ENCODE assay signal across 1 cellular context in the genomic region with DNA sequence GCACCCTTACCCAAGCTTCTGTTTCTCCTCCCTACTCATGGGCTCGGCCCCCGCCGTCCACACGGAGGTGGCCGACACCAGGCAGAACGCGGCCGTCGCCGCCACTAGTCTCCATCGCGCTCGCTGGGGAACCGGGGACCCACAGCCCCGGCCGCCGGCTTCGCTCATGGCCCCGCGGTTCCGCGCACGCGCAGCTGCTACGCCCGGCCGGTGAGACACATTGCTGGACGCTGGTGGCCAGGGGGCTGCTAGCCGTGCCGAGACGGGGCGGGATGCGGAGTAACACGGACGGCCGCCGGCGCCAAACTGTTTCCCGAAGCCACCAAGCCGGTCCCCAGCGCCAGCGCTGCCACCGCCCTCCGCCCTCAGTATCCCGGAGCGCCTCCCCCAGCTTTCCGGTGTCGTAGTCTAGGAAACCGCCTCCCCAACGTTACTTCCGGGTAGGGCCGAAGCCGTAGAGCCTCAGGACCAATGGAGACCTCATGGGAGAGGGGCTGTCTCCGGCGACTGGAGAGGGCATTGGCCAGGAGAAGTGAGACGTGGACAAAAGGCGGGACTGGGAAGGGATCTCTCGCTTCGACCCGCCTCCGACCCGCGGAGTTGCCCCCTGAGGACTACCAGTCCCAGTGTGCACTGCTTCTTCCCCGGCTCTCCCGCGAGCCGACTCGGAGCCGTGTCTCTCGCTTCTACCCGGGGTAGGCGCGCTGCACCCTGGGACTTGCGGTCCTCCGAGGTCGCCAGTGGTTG.
A peak's percentile ranks its signal among the peaks of the same experiment; 100 is the strongest.
TF ChIP-seq lines count a peak whose summit lies in the region.

A gene with protein sequence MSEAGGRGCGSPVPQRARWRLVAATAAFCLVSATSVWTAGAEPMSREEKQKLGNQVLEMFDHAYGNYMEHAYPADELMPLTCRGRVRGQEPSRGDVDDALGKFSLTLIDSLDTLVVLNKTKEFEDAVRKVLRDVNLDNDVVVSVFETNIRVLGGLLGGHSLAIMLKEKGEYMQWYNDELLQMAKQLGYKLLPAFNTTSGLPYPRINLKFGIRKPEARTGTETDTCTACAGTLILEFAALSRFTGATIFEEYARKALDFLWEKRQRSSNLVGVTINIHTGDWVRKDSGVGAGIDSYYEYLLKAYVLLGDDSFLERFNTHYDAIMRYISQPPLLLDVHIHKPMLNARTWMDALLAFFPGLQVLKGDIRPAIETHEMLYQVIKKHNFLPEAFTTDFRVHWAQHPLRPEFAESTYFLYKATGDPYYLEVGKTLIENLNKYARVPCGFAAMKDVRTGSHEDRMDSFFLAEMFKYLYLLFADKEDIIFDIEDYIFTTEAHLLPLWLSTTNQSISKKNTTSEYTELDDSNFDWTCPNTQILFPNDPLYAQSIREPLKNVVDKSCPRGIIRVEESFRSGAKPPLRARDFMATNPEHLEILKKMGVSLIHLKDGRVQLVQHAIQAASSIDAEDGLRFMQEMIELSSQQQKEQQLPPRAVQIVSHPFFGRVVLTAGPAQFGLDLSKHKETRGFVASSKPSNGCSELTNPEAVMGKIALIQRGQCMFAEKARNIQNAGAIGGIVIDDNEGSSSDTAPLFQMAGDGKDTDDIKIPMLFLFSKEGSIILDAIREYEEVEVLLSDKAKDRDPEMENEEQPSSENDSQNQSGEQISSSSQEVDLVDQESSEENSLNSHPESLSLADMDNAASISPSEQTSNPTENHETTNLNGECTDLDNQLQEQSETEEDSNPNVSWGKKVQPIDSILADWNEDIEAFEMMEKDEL (minus strand): TSS at position 380 of the 747 bp plus-strand sequence. CDS start 212 bp downstream, at position 168.

TF ChIP-seq in HEK293, 187 proteins besides CTCF, POLR2A, EP300 and RAD21 (continued from another document and continues in another):
- 0 out of 2 replicates have a peak, but pooled peaks have one; percentile 9 for TF ChIP-seq BCL6B (tag by site-specific recombination; IDR thresholded peaks at IDR 0.05)
- TF ChIP-seq ZNF639 (tag by site-specific recombination; IDR thresholded peaks at IDR 0.05) = no peak
- no peak for TF ChIP-seq MZF1 (tag by site-specific recombination; IDR thresholded peaks at IDR 0.05; ENCODE audit: borderline replicate concordance)
- TF ChIP-seq ZFP69B (tag by site-specific recombination; IDR thresholded peaks at IDR 0.05) = peak; percentile 85
- peak; percentile 30; the same call in 1 of the 2 replicates for TF ChIP-seq WT1 (tag by site-specific recombination; IDR thresholded peaks at IDR 0.05)
- TF ChIP-seq ZNF629 (tag by site-specific recombination; IDR thresholded peaks at IDR 0.05) = peak; percentile 30; the same call in 1 of the 2 replicates
- TF ChIP-seq, protein P1, sequence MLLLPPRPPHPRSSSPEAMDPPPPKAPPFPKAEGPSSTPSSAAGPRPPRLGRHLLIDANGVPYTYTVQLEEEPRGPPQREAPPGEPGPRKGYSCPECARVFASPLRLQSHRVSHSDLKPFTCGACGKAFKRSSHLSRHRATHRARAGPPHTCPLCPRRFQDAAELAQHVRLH (tag by site-specific recombination; IDR thresholded peaks at IDR 0.05) = peak; percentile 89
- TF ChIP-seq ZNF596 (tag by site-specific recombination; IDR thresholded peaks at IDR 0.05) = no peak
- TF ChIP-seq ZNF707 (tag by site-specific recombination; IDR thresholded peaks at IDR 0.05) = no peak
- peak; percentile 83 for TF ChIP-seq ZBTB11 (tag by site-specific recombination; conservative IDR thresholded peaks at IDR 0.05; ENCODE audit: low read depth)
- peak; percentile 53 for TF ChIP-seq ZBTB6 (tag by site-specific recombination; IDR thresholded peaks at IDR 0.05)
- TF ChIP-seq ZNF600 (tag by site-specific recombination; IDR thresholded peaks at IDR 0.05) = peak; percentile 19
- TF ChIP-seq ZEB2 (tag by site-specific recombination; IDR thresholded peaks at IDR 0.05) = peak; percentile 93
- TF ChIP-seq KLF8 (tag by site-specific recombination; IDR thresholded peaks at IDR 0.05) = peak; percentile 53; the same call in 1 of the 2 replicates
- TF ChIP-seq ZNF501 (tag by site-specific recombination; IDR thresholded peaks at IDR 0.05) = peak; percentile 90
- peak; percentile 100 for TF ChIP-seq SP2 (tag by site-specific recombination; IDR thresholded peaks at IDR 0.05)
- TF ChIP-seq ZNF335 (tag by site-specific recombination; conservative IDR thresholded peaks at IDR 0.05) = peak; percentile 65; the same call in 1 of the 2 replicates
- peak; percentile 74 for TF ChIP-seq KLF1 (tag by site-specific recombination; IDR thresholded peaks at IDR 0.05)
- peak; percentile 98 for TF ChIP-seq ZNF76 (tag by site-specific recombination; IDR thresholded peaks at IDR 0.05; ENCODE audit: borderline replicate concordance, low read depth)
- 0 out of 2 replicates have a peak, but pooled peaks have one; percentile 3 for TF ChIP-seq ZBTB7A (tag by site-specific recombination; IDR thresholded peaks at IDR 0.05; ENCODE audit: low read depth)
- TF ChIP-seq ZNF610 (tag by site-specific recombination; IDR thresholded peaks at IDR 0.05; ENCODE audit: borderline replicate concordance) = 0 out of 2 replicates have a peak, but pooled peaks have one; percentile 9
- TF ChIP-seq ZNF37A (tag by site-specific recombination; IDR thresholded peaks at IDR 0.05) = peak; percentile 99
- TF ChIP-seq, protein P2, sequence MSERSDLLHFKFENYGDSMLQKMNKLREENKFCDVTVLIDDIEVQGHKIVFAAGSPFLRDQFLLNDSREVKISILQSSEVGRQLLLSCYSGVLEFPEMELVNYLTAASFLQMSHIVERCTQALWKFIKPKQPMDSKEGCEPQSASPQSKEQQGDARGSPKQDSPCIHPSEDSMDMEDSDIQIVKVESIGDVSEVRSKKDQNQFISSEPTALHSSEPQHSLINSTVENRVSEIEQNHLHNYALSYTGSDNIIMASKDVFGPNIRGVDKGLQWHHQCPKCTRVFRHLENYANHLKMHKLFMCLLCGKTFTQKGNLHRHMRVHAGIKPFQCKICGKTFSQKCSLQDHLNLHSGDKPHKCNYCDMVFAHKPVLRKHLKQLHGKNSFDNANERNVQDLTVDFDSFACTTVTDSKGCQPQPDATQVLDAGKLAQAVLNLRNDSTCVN (tag by site-specific recombination; optimal IDR thresholded peaks at IDR 0.05) = peak; percentile 90
- TF ChIP-seq YY2 (tag by site-specific recombination; IDR thresholded peaks at IDR 0.05) = 0 out of 2 replicates have a peak, but pooled peaks have one; percentile 49
- no peak for TF ChIP-seq ZNF670 (tag by site-specific recombination; IDR thresholded peaks at IDR 0.05; ENCODE audit: low read depth)
- peak; percentile 15; the same call in 1 of the 2 replicates for TF ChIP-seq ZNF843 (tag by site-specific recombination; IDR thresholded peaks at IDR 0.05)
- TF ChIP-seq EGR2 (tag by site-specific recombination; IDR thresholded peaks at IDR 0.05; ENCODE audit: low read depth) = peak; percentile 69
- peak; percentile 78 for TF ChIP-seq GLIS1 (tag by site-specific recombination; IDR thresholded peaks at IDR 0.05)
- peak; percentile 70 for TF ChIP-seq KLF16 (tag by site-specific recombination; IDR thresholded peaks at IDR 0.05)
- TF ChIP-seq KLF17 (tag by site-specific recombination; IDR thresholded peaks at IDR 0.05) = peak; percentile 40
- TF ChIP-seq YY1 (tag by site-specific recombination; IDR thresholded peaks at IDR 0.05) = 0 out of 2 replicates have a peak, but pooled peaks have one; percentile 3
- no peak for TF ChIP-seq ZNF555 (tag by site-specific recombination; conservative IDR thresholded peaks at IDR 0.05)
- TF ChIP-seq ZNF341 (tag by site-specific recombination; IDR thresholded peaks at IDR 0.05; ENCODE audit: low read depth) = peak; percentile 97
- TF ChIP-seq ZNF133 (tag by site-specific recombination; IDR thresholded peaks at IDR 0.05) = no peak
- 0 out of 2 replicates have a peak, but pooled peaks have one; percentile 11 for TF ChIP-seq KLF10 (tag by site-specific recombination; IDR thresholded peaks at IDR 0.05)
- peak; percentile 16; the same call in 1 of the 2 replicates for TF ChIP-seq ZNF394 (tag by site-specific recombination; IDR thresholded peaks at IDR 0.05; ENCODE audit: borderline replicate concordance)
- TF ChIP-seq IKZF3 (tag by site-specific recombination; IDR thresholded peaks at IDR 0.05) = 0 out of 2 replicates have a peak, but pooled peaks have one; percentile 5
- TF ChIP-seq ZBTB17 (tag by site-specific recombination; IDR thresholded peaks at IDR 0.05) = peak; percentile 77
- 0 out of 2 replicates have a peak, but pooled peaks have one; percentile 9 for TF ChIP-seq SP7 (tag by site-specific recombination; IDR thresholded peaks at IDR 0.05)
- TF ChIP-seq ZNF777 (tag by site-specific recombination; IDR thresholded peaks at IDR 0.05; ENCODE audit: borderline replicate concordance) = no peak; the same call in 1 of the 2 replicates
- TF ChIP-seq ZNF692 (tag by site-specific recombination; IDR thresholded peaks at IDR 0.05) = peak; percentile 90
- peak; percentile 95 for TF ChIP-seq GLIS2 (tag by site-specific recombination; IDR thresholded peaks at IDR 0.05)
- TF ChIP-seq ZNF677 (tag by site-specific recombination; IDR thresholded peaks at IDR 0.05) = 0 out of 2 replicates have a peak, but pooled peaks have one; percentile 16
- peak; percentile 78 for TF ChIP-seq ZSCAN30 (tag by site-specific recombination; IDR thresholded peaks at IDR 0.05)
- TF ChIP-seq ZNF660 (tag by site-specific recombination; IDR thresholded peaks at IDR 0.05) = peak; percentile 5; the same call in 1 of the 2 replicates
